Comparison of ENCODE assay signal across 8 cellular contexts in the genomic region with DNA sequence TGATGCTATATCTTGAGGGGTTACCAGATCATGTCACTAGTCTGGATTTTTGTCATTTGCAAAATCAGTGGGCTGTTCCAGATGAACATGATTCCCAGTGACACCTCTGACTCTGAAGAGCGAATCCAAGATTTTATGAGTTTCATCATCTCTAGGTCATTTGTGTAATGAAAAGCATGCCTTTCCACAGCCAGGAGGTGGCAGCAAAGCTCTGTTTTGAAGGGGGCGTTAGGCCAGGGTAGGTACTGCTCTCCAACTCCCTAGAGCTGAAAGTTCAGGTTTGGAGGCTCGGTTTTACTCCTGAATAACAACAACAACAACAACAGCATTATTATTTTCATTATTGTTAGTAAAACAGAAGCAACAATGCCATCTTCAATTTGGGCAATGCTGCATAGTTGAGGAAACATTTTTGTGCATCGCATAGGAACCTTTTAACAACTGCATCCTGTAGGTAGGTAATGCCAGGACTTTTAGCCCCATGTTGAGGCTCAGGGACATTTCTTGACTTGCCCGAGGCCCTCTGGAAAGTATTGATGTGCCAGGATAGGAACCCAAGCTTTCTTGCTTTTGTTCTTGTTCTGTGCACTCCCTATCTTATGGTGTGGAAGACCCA.
DNase-seq lines count a peak whose midpoint lies in the region; ATAC-seq and TF ChIP-seq lines count a peak whose summit lies in the region.

No MANE protein-coding gene starts in this region.

- H3K36me3 ChIP-seq in lung (ENCODE audit: control insufficient read depth in 2 of 2, insufficient read depth in 2 of 2, low read length in 2 of 2) (no peaks in the 10 kb centered on the region), upper lobe of left lung (no peaks in the 10 kb centered on the region)

- no peaks in the 10 kb centered on the region for H3K9me3 Mint-ChIP-seq in central memory CD8-positive, alpha-beta T cell

- H3K4me1 ChIP-seq in lung (ENCODE audit: control insufficient read depth in 2 of 2, insufficient read depth in 2 of 2, low read length in 2 of 2) = no peaks in the 10 kb centered on the region
- H3K4me1 ChIP-seq in upper lobe of left lung = no peaks in the 10 kb centered on the region

- peaks cover 20% of the 10 kb centered on the region for H3K27me3 Mint-ChIP-seq in central memory CD8-positive, alpha-beta T cell

- H3K36me3 Mint-ChIP-seq in central memory CD8-positive, alpha-beta T cell (ENCODE audit: insufficient read depth) = no peaks in the 10 kb centered on the region

- no peak for TF ChIP-seq POLR2A in upper lobe of left lung (IDR thresholded peaks at IDR 0.05)

- H3K4me1 Mint-ChIP-seq in central memory CD8-positive, alpha-beta T cell = no peaks in the 10 kb centered on the region

- H3K27ac ChIP-seq in RWPE1 (no peak overlapping the region), lung (ENCODE audit: low read depth in 1 of 2, low read length in 1 of 2) (no peak overlapping the region), upper lobe of left lung (no peak overlapping the region)

- H3K9me3 ChIP-seq in lung (ENCODE audit: control insufficient read depth in 2 of 2, insufficient read depth in 1 of 2, low read length in 1 of 2) (no peaks in the 10 kb centered on the region), upper lobe of left lung (no peaks in the 10 kb centered on the region)

- no peak overlapping the region for H3K27ac Mint-ChIP-seq in central memory CD8-positive, alpha-beta T cell (ENCODE audit: low read depth)

- POLR2A ChIA-PET in RWPE1 (lab: Yijun Ruan, JAX; ENCODE audit: low non-redundant PET) = no interaction called here

- peak; percentile 49 for TF ChIP-seq CTCF in RWPE1 (conservative IDR thresholded peaks at IDR 0.05; ENCODE audit: low read depth)
- peak; percentile 1 for TF ChIP-seq CTCF in lung (IDR thresholded peaks at IDR 0.05; ENCODE audit: control extremely low read depth, extremely low read depth)
- TF ChIP-seq CTCF in upper lobe of left lung (IDR thresholded peaks at IDR 0.05) = peak in 4 of 6 experiments; percentile 45 to 68 (median 53)

- H3K27me3 ChIP-seq in lung (ENCODE audit: control insufficient read depth, insufficient read depth) (no peaks in the 10 kb centered on the region), upper lobe of left lung (no peaks in the 10 kb centered on the region)

- TF ChIP-seq EP300 in upper lobe of left lung (IDR thresholded peaks at IDR 0.05) = no peak

- CTCF ChIA-PET in RWPE1 (lab: Yijun Ruan, JAX) = interaction anchor here (0.5 to 2.0 kb wide), 12 partner anchors 10 to 706 kb away, joined by 3 to 16 read pairs (median 3); no protein-coding TSS in a partner anchor

- H3K4me3 ChIP-seq in lung (no peak overlapping the region), upper lobe of left lung (no peak overlapping the region)

- no peak overlapping the region for H3K4me3 Mint-ChIP-seq in central memory CD8-positive, alpha-beta T cell

- WGBS in lung, 2 donors = 34 to 38% methylated on average over 5 of the region's 5 CpGs
- WGBS in upper lobe of left lung, 2 donors = 37 to 38% methylated on average over 5 of the region's 5 CpGs

- ATAC-seq in HG03108 (IDR thresholded peaks at IDR 0.05; ENCODE audit: unreplicated experiment) (peak; percentile 46), lung (ENCODE audit: insufficient read depth, low FRiP score) (no peak), upper lobe of left lung (ENCODE audit: low FRiP score in 2 of 2) (peak in 1 of 2 donors; percentile 63)
- ATAC-seq in central memory CD8-positive, alpha-beta T cell (replicated peaks; ENCODE audit: extremely low read depth, poor library complexity, severe bottlenecking) = peak; percentile 14

- DNase-seq in NCI-H748 (lab: John Stamatoyannopoulos, UW; ENCODE audit: unreplicated experiment) = peak; percentile 18
- DNase-seq in NCI-H748 treated with DMSO at 0.1 percent for 48 hours (lab: John Stamatoyannopoulos, UW) = no peak
- peak; percentile 67 for DNase-seq in RWPE1 (ENCODE audit: low spot score)
- DNase-seq in central memory CD8-positive, alpha-beta T cell (ENCODE audit: low spot score in 2 of 2) = no peak
- peak; percentile 54 for DNase-seq in lung (ENCODE audit: low spot score)
- peak in 1 of 2 donors; percentile 35 for DNase-seq in upper lobe of left lung
- no peak for DNase-seq in NCI-H69 (lab: John Stamatoyannopoulos, UW)

Comparison
In these comparisons a context has a peak if more than half of its experiments do, and no peak if none do; other contexts are left out.
1. DNase-seq: peak in NCI-H748 (single experiment), RWPE1 (single experiment) and lung (single experiment); none in NCI-H748 treated with DMSO at 0.1 percent for 48 hours (single experiment), central memory CD8-positive, alpha-beta T cell (0 of 2) and NCI-H69 (single experiment).
2. CTCF ChIP-seq: peak in every context shown above with its lines; median percentile 53 in upper lobe of left lung; 49 in RWPE1; 1 in lung.